ENCODE assay signal across 35 cellular contexts in genomic region chr1:39628807-39629347, GRCh38. TPM values are rescaled to one million over a fixed set of nuclear protein-coding genes. Genes with fewer than 3 reads are reported as not detected.
"Had no signal": no experiment of that assay in that cellular context is flagged by ENCODE, and none has a peak within 500 bp of the region (broad histone marks: within the 10 kb centered on the region; RNA-seq: fewer than 3 reads in every experiment).

No MANE protein-coding gene starts in this region.

- DNase-seq: cortex of kidney; effector memory CD8-positive, alpha-beta T cell; erythroblast; esophagus squamous epithelium; foreskin melanocyte; glutamatergic neuron; heart right ventricle; hippocampal formation; left cardiac atrium; left lung; mesenchymal stem cell; mucosa of descending colon; naive B cell; nucleus accumbens; stimulated activated CD4-positive, alpha-beta T cell treated with anti-CD3 and anti-CD28 coated beads, Interleukin-12 subunit alpha, Interleukin-12 subunit beta, amount 100 ng/mL, for 4 hours; stimulated activated CD4-positive, alpha-beta T cell treated with anti-CD3 and anti-CD28 coated beads, Interleukin-1b, Interleukin-23, amount 100 ng/mL, for 48 hours; stimulated activated CD4-positive, alpha-beta T cell treated with anti-CD3 and anti-CD28 coated beads, Interleukin-4, amount 100 ng/mL, for 1 hour; thyroid gland had no signal

- FAIRE-seq: endometrium, islet of Langerhans had no signal

- H3K4me3 Mint-ChIP-seq: effector memory CD8-positive, alpha-beta T cell; mesothelial cell of epicardium; naive B cell; nephron; stimulated activated memory B cell treated with anti-CD40 and anti-IgM and Interleukin-4, amounts not matched to agents 10 μg/mL and 1 μg/mL and 100 μg/mL, for 72 hours; stimulated activated naive CD8-positive, alpha-beta T cell treated with anti-CD3 and anti-CD28 coated beads, Interleukin-15, Interleukin-2, amounts not matched to agents 100 ng/mL and 50 ng/mL, for 24 hours; type B pancreatic cell had no signal

- H3K27ac Mint-ChIP-seq: effector memory CD8-positive, alpha-beta T cell; mesothelial cell of epicardium; nephron; stimulated activated memory B cell treated with anti-CD40 and anti-IgM and Interleukin-4, amounts not matched to agents 10 μg/mL and 1 μg/mL and 100 μg/mL, for 72 hours; stimulated activated naive CD8-positive, alpha-beta T cell treated with anti-CD3 and anti-CD28 coated beads, Interleukin-15, Interleukin-2, amounts not matched to agents 100 ng/mL and 50 ng/mL, for 24 hours; type B pancreatic cell had no signal

- H3K4me1 ChIP-seq: prostate gland had no signal

- H3K36me3 ChIP-seq: esophagus squamous epithelium, prostate gland, suprapubic skin, thyroid gland had no signal

- H3K4me1 Mint-ChIP-seq: naive B cell; stimulated activated memory B cell treated with anti-CD40 and anti-IgM and Interleukin-4, amounts not matched to agents 10 μg/mL and 1 μg/mL and 100 μg/mL, for 72 hours had no signal

- H3K36me3 Mint-ChIP-seq: naive B cell; stimulated activated memory B cell treated with anti-CD40 and anti-IgM and Interleukin-4, amounts not matched to agents 10 μg/mL and 1 μg/mL and 100 μg/mL, for 72 hours; type B pancreatic cell had no signal

- H3K27me3 ChIP-seq: left lung, right atrium auricular region, thyroid gland had no signal

- H3K9me3 Mint-ChIP-seq: effector memory CD8-positive, alpha-beta T cell; mesothelial cell of epicardium; nephron; stimulated activated memory B cell treated with anti-CD40 and anti-IgM and Interleukin-4, amounts not matched to agents 10 μg/mL and 1 μg/mL and 100 μg/mL, for 72 hours; stimulated activated naive CD8-positive, alpha-beta T cell treated with anti-CD3 and anti-CD28 coated beads, Interleukin-15, Interleukin-2, amounts not matched to agents 100 ng/mL and 50 ng/mL, for 24 hours; type B pancreatic cell had no signal

- H3K9me3 ChIP-seq: esophagus squamous epithelium, heart right ventricle, left lung, mucosa of descending colon, prostate gland, right atrium auricular region, suprapubic skin, thyroid gland had no signal

- H3K4me3 ChIP-seq: esophagus squamous epithelium, heart right ventricle, left lung, mucosa of descending colon, prostate gland, right atrium auricular region, smooth muscle cell, suprapubic skin, thyroid gland had no signal

- H3K27ac ChIP-seq: esophagus squamous epithelium, left lung, prostate gland, suprapubic skin, thyroid gland had no signal

- ATAC-seq: effector memory CD8-positive, alpha-beta T cell; heart right ventricle; left cardiac atrium; left lung; mucosa of descending colon; sciatic nerve; stimulated activated memory B cell treated with anti-CD40 and anti-IgM and Interleukin-4, amounts not matched to agents 10 μg/mL and 1 μg/mL and 100 μg/mL, for 72 hours had no signal

- H3K4me2 ChIP-seq: smooth muscle cell had no signal

RNA-seq across cellular contexts. Expression of gene HEYL, which starts 10.6 kb away (rescaled TPM):
- total RNA-seq: dermis microvascular lymphatic vessel endothelial cell, lung microvascular endothelial cell had no signal

RNA-seq across cellular contexts. Expression of gene NT5C1A, which starts 43.0 kb away (rescaled TPM):
- total RNA-seq: dermis microvascular lymphatic vessel endothelial cell, esophagus squamous epithelium, kidney epithelial cell, lower leg skin, lung microvascular endothelial cell, mesothelial cell of epicardium, osteocyte, smooth muscle cell, suprapubic skin had no signal
- polyA plus RNA-seq: smooth muscle cell had no signal
